In genomic region chr12:100473716-100474150, GRCh38 we compare ENCODE assay signal across 14 cellular contexts.
DNase-seq lines count a peak whose midpoint lies in the region; ATAC-seq, FAIRE-seq and TF ChIP-seq lines count a peak whose summit lies in the region.
"Had no signal": no experiment of that assay in that cellular context is flagged by ENCODE, and none has a peak within 500 bp of the region (broad histone marks: within the 10 kb centered on the region; RNA-seq: fewer than 3 reads in every experiment).

Gene NR1H4 (plus strand): TSS chr12:100473866. CDS start chr12:100493324, 19,458 bp downstream.

- no peak for TF ChIP-seq CTCF in astrocyte of the spinal cord (IDR thresholded peaks at IDR 0.05; ENCODE audit: low read depth, low read length)

- DNase-seq in HK-2 (ENCODE audit: unreplicated experiment) (peak; percentile 63), astrocyte of the spinal cord (ENCODE audit: low read depth, low spot score) (peak; percentile 13), left kidney (ENCODE audit: low read depth, low spot score) (peak; percentile 16), urothelium cell line (ENCODE audit: low spot score) (peak; percentile 57), AML-193 (lab: John Stamatoyannopoulos, UW) (no peak)
- DNase-seq: activated CD8-positive, alpha-beta memory T cell treated with anti-CD3 and anti-CD28 coated beads for 24 hours; activated naive CD4-positive, alpha-beta T cell; NCI-H1092 treated with DMSO at 0.1 percent for 48 hours; NCI-H446 treated with DMSO at 0.1 percent for 48 hours; T-helper 9 cell had no signal

- no peak within 1 kb of the TSS for H3K4me3 ChIP-seq in astrocyte of the spinal cord (ENCODE audit: low read depth, low read length)

- no peak for FAIRE-seq in urothelium cell line (lab: Jason Lieb, UNC)

- in situ Hi-C loops in astrocyte of the spinal cord (cut with HindIII; ENCODE audit: low sequenced_read_pairs), result no loop called here

- ATAC-seq in HG02759 (IDR thresholded peaks at IDR 0.05; ENCODE audit: unreplicated experiment), result no peak
- no peak for ATAC-seq in HG03342 (IDR thresholded peaks at IDR 0.05; ENCODE audit: unreplicated experiment)
- ATAC-seq: Panc1, sciatic nerve had no signal

Comparison
In these comparisons a context has a peak if more than half of its experiments do, and no peak if none do; other contexts are left out.
1. DNase-seq: peak in HK-2 (single experiment), astrocyte of the spinal cord (single experiment), left kidney (single experiment) and urothelium cell line (single experiment); none in AML-193 (0 of 2).